22 cellular contexts compared by ENCODE assay signal in the genomic region with DNA sequence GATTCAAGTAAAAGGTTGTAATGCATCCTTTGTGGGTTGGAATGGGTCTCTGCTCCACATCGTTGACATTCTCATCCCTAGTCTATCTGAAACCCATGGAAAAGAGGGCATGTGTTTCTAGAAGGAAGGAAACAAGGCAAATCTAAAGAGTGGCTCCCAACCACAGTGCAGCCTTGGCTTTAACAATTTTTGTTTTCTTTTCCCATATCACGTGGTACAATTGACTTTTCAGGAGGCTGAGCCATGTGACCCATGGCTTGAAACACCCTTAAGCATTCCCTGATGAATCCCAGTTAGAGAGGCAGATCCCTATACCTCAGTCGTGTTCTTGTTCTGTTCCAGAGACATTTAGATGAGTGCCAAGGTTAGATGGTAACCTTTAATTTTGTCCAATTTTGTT. TPM values are rescaled to one million over a fixed set of nuclear protein-coding genes. Genes with fewer than 3 reads are reported as not detected.
DNase-seq lines count a peak whose midpoint lies in the region; ATAC-seq and TF ChIP-seq lines count a peak whose summit lies in the region.
"Had no signal": no experiment of that assay in that cellular context is flagged by ENCODE, and none has a peak within 500 bp of the region (broad histone marks: within the 10 kb centered on the region; RNA-seq: fewer than 3 reads in every experiment).

No MANE protein-coding gene starts in this region.

- no peak for TF ChIP-seq POLR2A in esophagus muscularis mucosa (IDR thresholded peaks at IDR 0.05; ENCODE audit: low read depth)

- H2AFZ ChIP-seq in neural progenitor cell (replicated peaks): no peak overlapping the region
- H2AFZ ChIP-seq: GM23248 had no signal

- H3K27me3 ChIP-seq in Caco-2 (replicated peaks; ENCODE audit: control insufficient read depth, insufficient read depth, low read length) (no peaks in the 10 kb centered on the region), esophagus muscularis mucosa (no peaks in the 10 kb centered on the region), neural progenitor cell (no peaks in the 10 kb centered on the region)

- H3K36me3 ChIP-seq in Caco-2 (ENCODE audit: control insufficient read depth, insufficient read depth, low read length): no peaks in the 10 kb centered on the region; the same call in 1 of the 2 replicates
- no peaks in the 10 kb centered on the region for H3K36me3 ChIP-seq in SK-N-MC (ENCODE audit: insufficient read depth, low read length)
- H3K36me3 ChIP-seq in esophagus muscularis mucosa: no peaks in the 10 kb centered on the region
- no peaks in the 10 kb centered on the region for H3K36me3 ChIP-seq in neural progenitor cell

- H3K9me3 Mint-ChIP-seq in Caco-2 (ENCODE audit: unreplicated experiment) (no peaks in the 10 kb centered on the region), neural progenitor cell (no peaks in the 10 kb centered on the region)
- H3K9me3 Mint-ChIP-seq: CD8-positive, alpha-beta memory T cell; H9; T-helper 1 cell treated with Interleukin-12 subunit alpha and Interleukin-12 subunit beta and Interleukin-4 antibody, amounts not matched to agents 30 μg/mL and 1 μg/mL, for 36 hours had no signal

- POLR2A ChIA-PET in Caco-2 (lab: Charles Lee): no interaction called here

- H3F3A ChIP-seq in neural progenitor cell (ENCODE audit: low read depth): peaks cover 26% of the 10 kb centered on the region

- no peak for TF ChIP-seq EP300 in esophagus muscularis mucosa (IDR thresholded peaks at IDR 0.05)

- TF ChIP-seq CTCF in Caco-2 (IDR thresholded peaks at IDR 0.05; ENCODE audit: insufficient read depth in 1 of 2, low read depth in 1 of 2, low read length in 1 of 2, severe bottlenecking in 1 of 2, unreplicated experiment in 1 of 2) (no peak), esophagus muscularis mucosa (IDR thresholded peaks at IDR 0.05) (no peak), neural progenitor cell (IDR thresholded peaks at IDR 0.05) (no peak)

- intact Hi-C loops in Caco-2 (cut with micrococcal nuclease; ENCODE audit: unreplicated experiment): no loop called here
- intact Hi-C loops in esophagus muscularis mucosa (cut with DNase I): no loop called here

- peaks cover 100% of the 10 kb centered on the region for H3K79me2 ChIP-seq in neural progenitor cell (ENCODE audit: low read depth)

- H3K9ac ChIP-seq in SK-N-MC (ENCODE audit: insufficient read length) (no peak overlapping the region), neural progenitor cell (no peak overlapping the region)
- H3K9ac ChIP-seq: GM23248, KMS-11 had no signal

- H3K9me3 ChIP-seq in Caco-2 (no peaks in the 10 kb centered on the region), SK-N-MC (ENCODE audit: low read depth, low read length) (no peaks in the 10 kb centered on the region), esophagus muscularis mucosa (no peaks in the 10 kb centered on the region), neural progenitor cell (ENCODE audit: low read depth) (no peaks in the 10 kb centered on the region)

- H3K4me3 Mint-ChIP-seq in Caco-2 (ENCODE audit: unreplicated experiment): no peak overlapping the region
- no peak overlapping the region for H3K4me3 Mint-ChIP-seq in neural progenitor cell
- H3K4me3 Mint-ChIP-seq: CD14-positive monocyte; CD8-positive, alpha-beta memory T cell; H9; T-helper 1 cell treated with Interleukin-12 subunit alpha and Interleukin-12 subunit beta and Interleukin-4 antibody, amounts not matched to agents 30 μg/mL and 1 μg/mL, for 36 hours had no signal

- H3K36me3 Mint-ChIP-seq in Caco-2 (ENCODE audit: insufficient read depth, unreplicated experiment) (peaks cover 30% of the 10 kb centered on the region), neural progenitor cell (peaks cover 15% of the 10 kb centered on the region)

- peaks cover 63% of the 10 kb centered on the region for H3K4me1 Mint-ChIP-seq in Caco-2 (ENCODE audit: low read depth, unreplicated experiment)
- H3K4me1 Mint-ChIP-seq in neural progenitor cell: peaks cover 35% of the 10 kb centered on the region

- H3K27ac Mint-ChIP-seq in Caco-2 (ENCODE audit: unreplicated experiment) (peak overlapping the region; percentile 96), neural progenitor cell (no peak overlapping the region)
- H3K27ac Mint-ChIP-seq: CD14-positive monocyte; CD8-positive, alpha-beta memory T cell; H9; T-helper 1 cell treated with Interleukin-12 subunit alpha and Interleukin-12 subunit beta and Interleukin-4 antibody, amounts not matched to agents 30 μg/mL and 1 μg/mL, for 36 hours had no signal

- in situ Hi-C loops in G401 (cut with HindIII; ENCODE audit: low sequenced_read_pairs): no loop called here

- H3K4me3 ChIP-seq in Caco-2 (ENCODE audit: low read depth, low read length) (no peak overlapping the region), SK-N-MC (peak overlapping the region; percentile 5; the same call in 1 of the 2 replicates), esophagus muscularis mucosa (no peak overlapping the region), neural progenitor cell (no peak overlapping the region)
- H3K4me3 ChIP-seq: GM23248 had no signal

- ATAC-seq in HG03159 (IDR thresholded peaks at IDR 0.05; ENCODE audit: unreplicated experiment): no peak
- no peak for ATAC-seq in GM21723 (IDR thresholded peaks at IDR 0.05; ENCODE audit: unreplicated experiment)
- ATAC-seq in HG03432 (IDR thresholded peaks at IDR 0.05; ENCODE audit: unreplicated experiment): no peak

- DNase-seq in Caco-2: no peak
- DNase-seq in SK-N-MC (ENCODE audit: low read depth, low spot score): no peak
- DNase-seq in esophagus muscularis mucosa (ENCODE audit: extremely low spot score): peak; percentile 21
- no peak for DNase-seq in neural progenitor cell (ENCODE audit: low spot score)
- no peak for DNase-seq in G401 (ENCODE audit: low spot score)
- DNase-seq: Calu3; CD8-positive, alpha-beta memory T cell; DMS79 treated with DMSO at 0.1 percent for 48 hours; GM23248; H9; IMR-90; NCI-H1092 treated with DMSO at 0.1 percent for 48 hours; NCI-H1436; NCI-H446 treated with DMSO at 0.1 percent for 48 hours; Right ventricle myocardium superior; RPMI8226 had no signal

- H3K4me2 ChIP-seq in neural progenitor cell: peak overlapping the region; percentile 14
- H3K4me2 ChIP-seq: KMS-11 had no signal

- H3K27ac ChIP-seq in SK-N-MC (peak overlapping the region; percentile 22; the same call in 1 of the 2 replicates), esophagus muscularis mucosa (replicated peaks in 1 of 4) (no peak overlapping the region), neural progenitor cell (peak overlapping the region; percentile 46)
- H3K27ac ChIP-seq: GM23248, KMS-11 had no signal

- CTCF ChIA-PET in Caco-2 (lab: Charles Lee): no interaction called here

- WGBS in esophagus muscularis mucosa: 69% methylated on average over 3 of the region's 3 CpGs

- H3K4me1 ChIP-seq in Caco-2: peaks cover 40% of the 10 kb centered on the region
- peaks cover 42 to 84% (median 77%) of the 10 kb centered on the region in 4 donors for H3K4me1 ChIP-seq in esophagus muscularis mucosa
- H3K4me1 ChIP-seq in neural progenitor cell: peaks cover 87% of the 10 kb centered on the region

- peaks cover 92% of the 10 kb centered on the region for H4K20me1 ChIP-seq in neural progenitor cell (ENCODE audit: low read depth)

- BruUV-seq in Caco-2 (replicated peaks; lab: Mats Ljungman, UMichigan): no TSS peak

- no peaks in the 10 kb centered on the region for H3K27me3 Mint-ChIP-seq in Caco-2 (ENCODE audit: insufficient read depth, unreplicated experiment)
- H3K27me3 Mint-ChIP-seq in neural progenitor cell (ENCODE audit: insufficient read depth, low read depth): peaks cover 2% of the 10 kb centered on the region
- H3K27me3 Mint-ChIP-seq: CD8-positive, alpha-beta memory T cell had no signal

RNA-seq across cellular contexts. Expression of gene DCUN1D4, which starts 12.8 kb away (rescaled TPM):
- total RNA-seq in Caco-2 (2022) (42.8 TPM in 2 replicates), esophagus muscularis mucosa (10 to 100 TPM; 36.0 to 70.6 (median 51.9) TPM), neural progenitor cell (ENCODE audit: low replicate concordance) (98.7 and 180 TPM in 2 replicates)
- total RNA-seq in G401 (2014; rRNA removed; shearing (Covaris generic)): 24.4 and 34.4 TPM in 2 replicates

Comparison
In these comparisons a context has a peak if more than half of its experiments do, and no peak if none do; other contexts are left out.
1. H3K27ac ChIP-seq: peak in SK-N-MC (single experiment) and neural progenitor cell (single experiment); none in esophagus muscularis mucosa (0 of 4).